25 cellular contexts compared by ENCODE assay signal in genomic region chr6:17303444-17303843, GRCh38.
"Had no signal": no experiment of that assay in that cellular context is flagged by ENCODE, and none has a peak within 500 bp of the region (broad histone marks: within the 10 kb centered on the region; RNA-seq: fewer than 3 reads in every experiment).

No MANE protein-coding gene starts in this region.

- H3K27me3 ChIP-seq: esophagus squamous epithelium, gastrocnemius medialis, heart right ventricle, left lung had no signal

- ATAC-seq: effector memory CD8-positive, alpha-beta T cell; esophagus mucosa; gastrocnemius medialis; heart right ventricle; left cardiac atrium; left lung; left ventricle myocardium superior; lower lobe of right lung; mucosa of descending colon had no signal

- FAIRE-seq: colon, endometrium, islet of Langerhans, keratinocyte had no signal

- H3K4me1 ChIP-seq: esophagus squamous epithelium, lower lobe of right lung had no signal

- DNase-seq: effector CD8-positive, alpha-beta T cell; effector memory CD8-positive, alpha-beta T cell; endodermal cell; erythroblast; esophagus squamous epithelium; foreskin fibroblast; foreskin melanocyte; gastrocnemius medialis; glutamatergic neuron; head of caudate nucleus; heart right ventricle; hippocampal formation; left cardiac atrium; left lung; left ventricle myocardium superior; lower lobe of right lung; mesenchymal stem cell; mucosa of descending colon had no signal

- H3K9me3 ChIP-seq: esophagus squamous epithelium, gastrocnemius medialis, heart right ventricle, left lung, lower lobe of right lung, mucosa of descending colon had no signal

- H3K4me3 ChIP-seq: coronary artery, esophagus squamous epithelium, gastrocnemius medialis, heart right ventricle, left lung, lower lobe of right lung, mucosa of descending colon had no signal

- H3K27ac ChIP-seq: coronary artery, epithelial cell of prostate, esophagus squamous epithelium, gastrocnemius medialis, heart right ventricle, left lung, lower lobe of right lung had no signal

- H3K36me3 ChIP-seq: esophagus squamous epithelium, gastrocnemius medialis, heart right ventricle, left lung, lower lobe of right lung had no signal
